ENCODE assay signal across 8 cellular contexts in the genomic region with DNA sequence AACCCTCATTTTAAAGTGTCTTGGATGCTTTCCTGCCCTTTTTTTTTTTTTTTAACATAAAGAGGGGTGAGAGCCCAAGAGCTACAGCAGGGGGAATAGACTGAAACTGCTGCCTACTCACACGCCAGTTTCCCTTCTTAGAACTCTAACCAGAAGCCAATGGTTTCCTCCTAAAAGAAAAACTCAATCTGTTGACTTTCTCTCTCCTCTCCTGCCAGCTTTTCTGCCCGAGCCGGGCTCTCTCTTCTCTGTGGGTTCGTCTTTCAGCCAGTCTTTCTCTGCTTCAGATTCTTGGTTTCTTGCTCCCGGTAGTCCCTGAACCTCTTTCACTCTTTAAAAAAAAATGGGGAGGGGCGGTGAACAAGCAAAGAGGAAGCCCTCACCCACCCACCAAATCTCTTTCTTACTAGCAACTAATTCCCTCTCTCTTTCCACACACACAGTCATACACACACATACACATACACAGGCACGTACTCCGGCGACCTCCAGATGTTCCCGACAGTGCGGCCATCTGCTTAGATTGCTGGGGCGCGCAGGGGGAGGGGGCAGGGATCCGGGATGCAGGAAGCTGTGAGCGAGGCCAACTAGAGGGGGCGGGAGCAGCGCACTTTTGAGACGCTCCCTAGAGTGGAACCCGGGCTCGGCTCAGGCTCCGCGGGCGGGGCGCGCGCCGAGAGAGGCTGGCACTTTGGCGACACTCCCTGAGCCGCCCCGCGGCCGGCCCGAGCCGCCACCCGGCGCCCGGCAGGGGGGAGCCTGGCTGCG. TPM values are rescaled to one million over a fixed set of nuclear protein-coding genes. Genes with fewer than 3 reads are reported as not detected.
DNase-seq lines count a peak whose midpoint lies in the region; ATAC-seq and TF ChIP-seq lines count a peak whose summit lies in the region.

No MANE protein-coding gene starts in this region.

- H3K9me3 ChIP-seq in SU-DHL-6 (ENCODE audit: insufficient read depth, low read length) (no peaks in the 10 kb centered on the region), colonic mucosa (no peaks in the 10 kb centered on the region), spleen (peaks cover 0 to 7% (median 2%) of the 10 kb centered on the region in 8 donors)

- no peaks in the 10 kb centered on the region for H4K20me1 ChIP-seq in SU-DHL-6 (ENCODE audit: low read depth, low read length)

- no peaks in the 10 kb centered on the region for H3F3A ChIP-seq in SU-DHL-6 (ENCODE audit: insufficient read depth)

- peaks cover 8% of the 10 kb centered on the region for H3K4me1 ChIP-seq in colonic mucosa
- peaks cover 0 to 70% (median 28%) of the 10 kb centered on the region in 6 donors for H3K4me1 ChIP-seq in spleen

- no peak for DNase-seq in GM12864 (ENCODE audit: low read depth)
- peak; percentile 83 to 91 (median 85) for DNase-seq in NCI-H1417 (lab: John Stamatoyannopoulos, UW)
- peak; percentile 93 for DNase-seq in colonic mucosa
- DNase-seq in kidney epithelial cell (ENCODE audit: low read depth): peak; percentile 64
- peak; percentile 88 for DNase-seq in spleen

- H3K36me3 ChIP-seq in SU-DHL-6 (ENCODE audit: low read length) (no peaks in the 10 kb centered on the region), colonic mucosa (no peaks in the 10 kb centered on the region), kidney epithelial cell (ENCODE audit: control insufficient read depth, insufficient read depth, low read length) (no peaks in the 10 kb centered on the region), spleen (no peaks in the 10 kb centered on the region)

- WGBS in spleen, 5 donors: 1 to 3% (median 1%) methylated on average over 18 to 38 of the region's 38 CpGs

- no peaks in the 10 kb centered on the region for H3K79me2 ChIP-seq in SU-DHL-6 (ENCODE audit: insufficient read depth, low read length)

- H3K4me3 ChIP-seq in GM12864 (ENCODE audit: low read depth, low read length) (peak overlapping the region; percentile 16; the same call in 1 of the 2 replicates), SU-DHL-6 (ENCODE audit: insufficient read depth, low read length, poor library complexity, severe bottlenecking) (no peak overlapping the region), colonic mucosa (peak overlapping the region; percentile 84), kidney epithelial cell (ENCODE audit: low read depth, low read length) (peak overlapping the region; percentile 97), spleen (peak overlapping the region in 7 of 8 donors; percentile 51 to 82 (median 58))

- no peaks in the 10 kb centered on the region for H3K27me3 ChIP-seq in SU-DHL-6 (ENCODE audit: low read length)
- no peaks in the 10 kb centered on the region for H3K27me3 ChIP-seq in colonic mucosa
- H3K27me3 ChIP-seq in kidney epithelial cell (ENCODE audit: control insufficient read depth, insufficient read depth, low read length): no peaks in the 10 kb centered on the region
- peaks cover 0 to 76% (median 16%) of the 10 kb centered on the region in 7 donors for H3K27me3 ChIP-seq in spleen (replicated peaks in 1 of 7)

- H3K27ac ChIP-seq in 22Rv1: peak overlapping the region; percentile 100
- H3K27ac ChIP-seq in SU-DHL-6 (ENCODE audit: low read depth, low read length): no peak overlapping the region
- H3K27ac ChIP-seq in colonic mucosa: peak overlapping the region; percentile 93
- H3K27ac ChIP-seq in spleen: peak overlapping the region in 7 of 8 donors; percentile 65 to 88 (median 85)

- intact Hi-C loops in colonic mucosa (cut with DNase I) (no loop called here), spleen (cut with DNase I; ENCODE audit: low total_unique reads) (no loop called here)

- H3K9me2 ChIP-seq in SU-DHL-6 (replicated peaks; ENCODE audit: insufficient read depth, low read length): no peaks in the 10 kb centered on the region

- no peak for ATAC-seq in GM18511 (IDR thresholded peaks at IDR 0.05; ENCODE audit: unreplicated experiment)

- peak overlapping the region; percentile 31 for H3K4me2 ChIP-seq in SU-DHL-6 (ENCODE audit: low read depth, low read length, poor library complexity, severe bottlenecking)

- no peak for TF ChIP-seq CTCF in 22Rv1 (IDR thresholded peaks at IDR 0.05)
- TF ChIP-seq CTCF in GM12864 (IDR thresholded peaks at IDR 0.05; ENCODE audit: low read depth, low read length, missing control alignments): no peak
- TF ChIP-seq CTCF in SU-DHL-6 (IDR thresholded peaks at IDR 0.05; ENCODE audit: insufficient read depth, low read length, poor library complexity, severe bottlenecking): no peak
- no peak for TF ChIP-seq CTCF in colonic mucosa (IDR thresholded peaks at IDR 0.05)
- TF ChIP-seq CTCF in kidney epithelial cell (IDR thresholded peaks at IDR 0.05; ENCODE audit: insufficient read depth, low read length, poor library complexity, severe bottlenecking): no peak
- no peak for TF ChIP-seq CTCF in spleen (IDR thresholded peaks at IDR 0.05 in 8 of 11, conservative IDR thresholded peaks at IDR 0.05 in 3 of 11)

- peak in 1 of 3 donors; percentile 26 for TF ChIP-seq POLR2A in spleen (IDR thresholded peaks at IDR 0.05)

- H3K9ac ChIP-seq in SU-DHL-6 (ENCODE audit: low read length): peak overlapping the region; percentile 38; the same call in 1 of the 2 replicates
- peak overlapping the region; percentile 71 to 89 for H3K9ac ChIP-seq in colonic mucosa (ENCODE audit: low read depth in 2 of 2, low read length in 2 of 2)

- H2AFZ ChIP-seq in SU-DHL-6 (ENCODE audit: low read depth, low read length, severe bottlenecking): no peak overlapping the region

RNA-seq across cellular contexts. Expression of gene TSKU, which starts 0.4 kb away (rescaled TPM):
- total RNA-seq in colonic mucosa (10 to 100 TPM; 39.6 to 41.3 TPM), kidney epithelial cell (59.5 and 67.6 TPM in 2 replicates), spleen (10 to 100 TPM in 6 of 7 donors, 1 to 10 TPM in 1; 9.4 to 18.6 (median 13.1) TPM)
- 1 to 10 TPM; 1.1 to 5.7 (median 1.8) TPM for polyA plus RNA-seq in spleen
